16 cellular contexts compared by ENCODE assay signal in the genomic region with DNA sequence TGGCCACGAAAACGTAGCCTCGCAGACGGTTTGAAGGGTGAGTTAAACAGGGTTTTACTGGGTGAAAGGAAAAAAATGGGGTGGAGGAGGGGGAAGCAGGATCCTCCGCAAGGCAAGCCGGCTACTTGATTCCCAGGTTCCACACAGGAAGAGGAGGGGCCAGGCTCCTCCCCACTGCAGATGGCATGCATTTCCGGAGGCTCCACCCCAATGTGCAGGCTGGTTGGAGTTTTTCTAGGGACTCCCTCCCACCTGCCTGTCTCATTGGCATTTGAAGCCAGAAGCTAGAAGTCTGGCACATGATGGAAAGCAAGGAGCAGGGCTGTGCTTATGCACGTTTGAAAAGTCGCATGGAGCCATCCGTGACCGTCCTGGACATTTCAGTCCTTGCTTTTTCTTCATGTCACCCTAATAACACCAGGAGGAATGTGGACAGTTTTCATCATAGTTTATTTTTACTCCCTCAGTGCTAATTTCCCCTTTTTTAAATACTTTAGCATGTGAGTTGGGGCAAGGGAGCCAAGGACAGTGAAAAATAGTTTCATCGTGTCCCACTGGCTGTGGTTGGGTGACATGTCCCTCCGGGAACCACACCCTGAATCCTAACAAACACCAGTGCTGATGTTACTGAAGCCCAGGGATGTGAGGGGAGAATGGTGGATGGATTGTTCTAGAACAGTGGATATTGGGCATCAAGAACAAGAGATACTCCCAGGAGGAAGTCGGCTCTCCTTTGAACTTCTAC.
DNase-seq lines count a peak whose midpoint lies in the region; ATAC-seq and TF ChIP-seq lines count a peak whose summit lies in the region.
"Had no signal": no experiment of that assay in that cellular context is flagged by ENCODE, and none has a peak within 500 bp of the region (broad histone marks: within the 10 kb centered on the region; RNA-seq: fewer than 3 reads in every experiment).

No MANE protein-coding gene starts in this region.

- no peaks in the 10 kb centered on the region for H3K9me2 ChIP-seq in MM.1S (replicated peaks; ENCODE audit: insufficient read depth, low read length)

- H2BK15ac ChIP-seq in neuronal stem cell (ENCODE audit: low read length): no peak overlapping the region

- no peaks in the 10 kb centered on the region for H4K20me1 ChIP-seq in MM.1S (ENCODE audit: insufficient read depth, low read length)

- H3K79me1 ChIP-seq in neuronal stem cell (ENCODE audit: low read depth, low read length): no peaks in the 10 kb centered on the region

- H4K91ac ChIP-seq in neuronal stem cell (ENCODE audit: low read depth, low read length, poor library complexity): no peak overlapping the region

- H2AFZ ChIP-seq in neuronal stem cell (ENCODE audit: low read length) (peak overlapping the region; percentile 64), MM.1S (ENCODE audit: low read length) (no peak overlapping the region)
- H2AFZ ChIP-seq: parathyroid adenoma had no signal

- no CpG with 5 or more reads among the region's 14 CpGs for WGBS in neuronal stem cell (ENCODE audit: extremely low coverage in 2 of 2, insufficient read length in 2 of 2, insufficient replicate concordance in 1 of 2), 2 donors

- no peak overlapping the region for H4K8ac ChIP-seq in neuronal stem cell (ENCODE audit: low read depth, low read length)

- no peaks in the 10 kb centered on the region for H3K79me2 ChIP-seq in MM.1S (ENCODE audit: low read length)
- H3K79me2 ChIP-seq: parathyroid adenoma had no signal

- H3K27me3 ChIP-seq in neuronal stem cell (ENCODE audit: control insufficient read depth in 3 of 3, insufficient read depth in 3 of 3, low read depth in 1 of 3, low read length in 3 of 3): no peaks in the 10 kb centered on the region
- no peaks in the 10 kb centered on the region for H3K27me3 ChIP-seq in MM.1S (replicated peaks; ENCODE audit: insufficient read depth, low read length)
- H3K27me3 ChIP-seq: SJSA1, tibial artery had no signal

- H3K4me2 ChIP-seq in neuronal stem cell (ENCODE audit: insufficient read depth, low read length, poor library complexity, severe bottlenecking) (no peak overlapping the region), MM.1S (ENCODE audit: low read depth, low read length) (no peak overlapping the region)

- intact Hi-C loops in mucosa of descending colon (cut with DNase I, micrococcal nuclease): no loop called here

- H3K4me1 ChIP-seq in neuronal stem cell (ENCODE audit: control insufficient read depth in 2 of 2, insufficient read depth in 1 of 2, low read depth in 1 of 2, low read length in 2 of 2) (peaks cover 2 to 4% of the 10 kb centered on the region in 2 donors), MM.1S (ENCODE audit: low read length) (no peaks in the 10 kb centered on the region), mucosa of descending colon (ENCODE audit: low read depth) (no peaks in the 10 kb centered on the region)
- H3K4me1 ChIP-seq: parathyroid adenoma, SJSA1, tibial artery had no signal

- H3K36me3 ChIP-seq in neuronal stem cell (replicated peaks in 1 of 2; ENCODE audit: control insufficient read depth in 2 of 2, insufficient read depth in 2 of 2, low read length in 2 of 2) (no peaks in the 10 kb centered on the region), MM.1S (replicated peaks; ENCODE audit: insufficient read depth, low read length) (no peaks in the 10 kb centered on the region), mucosa of descending colon (ENCODE audit: low read depth) (no peaks in the 10 kb centered on the region)
- H3K36me3 ChIP-seq: SJSA1, tibial artery had no signal

- DNase-seq in NCI-H146 (lab: John Stamatoyannopoulos, UW): peak; percentile 25
- DNase-seq in NCI-H146 treated with DMSO at 0.1 percent for 48 hours (lab: John Stamatoyannopoulos, UW; ENCODE audit: unreplicated experiment): no peak
- peak; percentile 85 to 95 for DNase-seq in NCI-H2081 (lab: John Stamatoyannopoulos, UW)
- DNase-seq in RPMI7951 (ENCODE audit: low read depth): peak; percentile 63
- no peak for DNase-seq in neuronal stem cell (ENCODE audit: low spot score)
- DNase-seq in MM.1S: no peak
- no peak for DNase-seq in mucosa of descending colon
- no peak for DNase-seq in DMS79 (lab: John Stamatoyannopoulos, UW)
- DNase-seq: 8988T; activated naive CD4-positive, alpha-beta T cell treated with anti-CD3 and anti-CD28 coated beads, Interleukin-2, amount 50 U/mL, for 16 hours; effector memory CD8-positive, alpha-beta T cell; KBM-7; NCI-H446 treated with DMSO at 0.1 percent for 48 hours had no signal

- no peak for ATAC-seq in mucosa of descending colon
- ATAC-seq: effector memory CD8-positive, alpha-beta T cell had no signal

- H2BK5ac ChIP-seq in neuronal stem cell (ENCODE audit: low read length): no peak overlapping the region

- peak overlapping the region; percentile 20 for H3K23ac ChIP-seq in neuronal stem cell (ENCODE audit: low read depth, low read length, poor library complexity)

- no peak overlapping the region for H3K14ac ChIP-seq in neuronal stem cell (ENCODE audit: low read length)

- H3K18ac ChIP-seq in neuronal stem cell (ENCODE audit: low read length): peak overlapping the region; percentile 56

- H3K9ac ChIP-seq in neuronal stem cell (ENCODE audit: low read depth, low read length, poor library complexity) (no peak overlapping the region), MM.1S (ENCODE audit: low read length) (no peak overlapping the region)
- H3K9ac ChIP-seq: parathyroid adenoma had no signal

- no peak overlapping the region for H3K27ac ChIP-seq in neuronal stem cell (replicated peaks; ENCODE audit: low read length)
- H3K27ac ChIP-seq in MM.1S (ENCODE audit: low read length): no peak overlapping the region
- H3K27ac ChIP-seq: parathyroid adenoma, SJSA1, tibial artery had no signal

- H3K9me3 ChIP-seq in neuronal stem cell (replicated peaks in 1 of 2; ENCODE audit: control insufficient read depth in 2 of 2, insufficient read depth in 1 of 2, low read depth in 1 of 2, low read length in 2 of 2) (no peaks in the 10 kb centered on the region), MM.1S (replicated peaks; ENCODE audit: insufficient read depth, low read length) (no peaks in the 10 kb centered on the region), mucosa of descending colon (no peaks in the 10 kb centered on the region)
- H3K9me3 ChIP-seq: SJSA1, tibial artery had no signal

- no peak overlapping the region for H2BK12ac ChIP-seq in neuronal stem cell (ENCODE audit: low read length)

- H2AK5ac ChIP-seq in neuronal stem cell (ENCODE audit: low read depth, low read length): no peak overlapping the region

- TF ChIP-seq CTCF in MM.1S (IDR thresholded peaks at IDR 0.05; ENCODE audit: low read length) (no peak), mucosa of descending colon (IDR thresholded peaks at IDR 0.05) (no peak)

- no peak overlapping the region for H3K4ac ChIP-seq in neuronal stem cell (ENCODE audit: low read length)

- H3F3A ChIP-seq in MM.1S (ENCODE audit: insufficient read depth, low read length): no peaks in the 10 kb centered on the region

- H3K4me3 ChIP-seq in neuronal stem cell (ENCODE audit: low read length in 2 of 2) (no peak overlapping the region), MM.1S (ENCODE audit: low read length) (no peak overlapping the region), mucosa of descending colon (no peak overlapping the region)
- H3K4me3 ChIP-seq: SJSA1, tibial artery had no signal

- no peak overlapping the region for H2BK120ac ChIP-seq in neuronal stem cell (ENCODE audit: low read depth, low read length)

Comparison
In these comparisons a context has a peak if more than half of its experiments do, and no peak if none do; other contexts are left out.
1. DNase-seq: peak in NCI-H146 (single experiment), NCI-H2081 (2 of 2) and RPMI7951 (single experiment); none in NCI-H146 treated with DMSO at 0.1 percent for 48 hours (single experiment), neuronal stem cell (single experiment), MM.1S (single experiment), mucosa of descending colon (0 of 3) and DMS79 (single experiment).